ENCODE assay signal across 1 cellular context in the genomic region with DNA sequence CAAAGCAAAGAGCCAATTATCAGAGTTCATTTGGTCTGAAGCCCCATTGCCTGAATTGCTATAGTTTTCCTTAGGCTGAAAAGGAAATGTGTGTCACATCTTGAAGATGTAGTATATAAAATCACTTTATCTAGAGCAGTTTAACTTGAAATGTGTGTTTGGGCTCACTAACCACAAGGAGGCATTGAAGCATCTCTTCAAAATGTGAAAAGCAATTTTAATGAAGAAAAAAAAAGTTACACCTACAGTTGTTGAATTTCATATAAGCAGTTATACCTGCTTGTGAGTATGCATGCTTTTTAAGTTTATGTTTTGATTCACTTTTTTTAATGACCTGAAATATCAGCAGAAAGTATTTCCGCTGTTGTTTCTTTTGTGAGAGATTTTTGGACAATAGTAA.
TF ChIP-seq lines count a peak whose summit lies in the region.

No MANE protein-coding gene starts in this region.

TF ChIP-seq in SK-N-SH treated with all-trans-retinoic acid at 6 μM for 48 hours, 23 proteins besides CTCF, POLR2A, EP300 and RAD21 (continued from another document):
- TF ChIP-seq, protein P1, sequence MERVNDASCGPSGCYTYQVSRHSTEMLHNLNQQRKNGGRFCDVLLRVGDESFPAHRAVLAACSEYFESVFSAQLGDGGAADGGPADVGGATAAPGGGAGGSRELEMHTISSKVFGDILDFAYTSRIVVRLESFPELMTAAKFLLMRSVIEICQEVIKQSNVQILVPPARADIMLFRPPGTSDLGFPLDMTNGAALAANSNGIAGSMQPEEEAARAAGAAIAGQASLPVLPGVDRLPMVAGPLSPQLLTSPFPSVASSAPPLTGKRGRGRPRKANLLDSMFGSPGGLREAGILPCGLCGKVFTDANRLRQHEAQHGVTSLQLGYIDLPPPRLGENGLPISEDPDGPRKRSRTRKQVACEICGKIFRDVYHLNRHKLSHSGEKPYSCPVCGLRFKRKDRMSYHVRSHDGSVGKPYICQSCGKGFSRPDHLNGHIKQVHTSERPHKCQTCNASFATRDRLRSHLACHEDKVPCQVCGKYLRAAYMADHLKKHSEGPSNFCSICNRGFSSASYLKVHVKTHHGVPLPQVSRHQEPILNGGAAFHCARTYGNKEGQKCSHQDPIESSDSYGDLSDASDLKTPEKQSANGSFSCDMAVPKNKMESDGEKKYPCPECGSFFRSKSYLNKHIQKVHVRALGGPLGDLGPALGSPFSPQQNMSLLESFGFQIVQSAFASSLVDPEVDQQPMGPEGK (CRISPR knock-in tag; IDR thresholded peaks at IDR 0.05; ENCODE audit: borderline replicate concordance), result no peak
- no peak for TF ChIP-seq GLIS3 (CRISPR knock-in tag; IDR thresholded peaks at IDR 0.05)
- TF ChIP-seq, protein P2, sequence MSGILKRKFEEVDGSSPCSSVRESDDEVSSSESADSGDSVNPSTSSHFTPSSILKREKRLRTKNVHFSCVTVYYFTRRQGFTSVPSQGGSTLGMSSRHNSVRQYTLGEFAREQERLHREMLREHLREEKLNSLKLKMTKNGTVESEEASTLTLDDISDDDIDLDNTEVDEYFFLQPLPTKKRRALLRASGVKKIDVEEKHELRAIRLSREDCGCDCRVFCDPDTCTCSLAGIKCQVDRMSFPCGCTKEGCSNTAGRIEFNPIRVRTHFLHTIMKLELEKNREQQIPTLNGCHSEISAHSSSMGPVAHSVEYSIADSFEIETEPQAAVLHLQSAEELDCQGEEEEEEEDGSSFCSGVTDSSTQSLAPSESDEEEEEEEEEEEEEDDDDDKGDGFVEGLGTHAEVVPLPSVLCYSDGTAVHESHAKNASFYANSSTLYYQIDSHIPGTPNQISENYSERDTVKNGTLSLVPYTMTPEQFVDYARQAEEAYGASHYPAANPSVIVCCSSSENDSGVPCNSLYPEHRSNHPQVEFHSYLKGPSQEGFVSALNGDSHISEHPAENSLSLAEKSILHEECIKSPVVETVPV (CRISPR knock-in tag; IDR thresholded peaks at IDR 0.05), result no peak
- no peak for TF ChIP-seq ISL1 (CRISPR knock-in tag; IDR thresholded peaks at IDR 0.05)
- TF ChIP-seq, protein P3, sequence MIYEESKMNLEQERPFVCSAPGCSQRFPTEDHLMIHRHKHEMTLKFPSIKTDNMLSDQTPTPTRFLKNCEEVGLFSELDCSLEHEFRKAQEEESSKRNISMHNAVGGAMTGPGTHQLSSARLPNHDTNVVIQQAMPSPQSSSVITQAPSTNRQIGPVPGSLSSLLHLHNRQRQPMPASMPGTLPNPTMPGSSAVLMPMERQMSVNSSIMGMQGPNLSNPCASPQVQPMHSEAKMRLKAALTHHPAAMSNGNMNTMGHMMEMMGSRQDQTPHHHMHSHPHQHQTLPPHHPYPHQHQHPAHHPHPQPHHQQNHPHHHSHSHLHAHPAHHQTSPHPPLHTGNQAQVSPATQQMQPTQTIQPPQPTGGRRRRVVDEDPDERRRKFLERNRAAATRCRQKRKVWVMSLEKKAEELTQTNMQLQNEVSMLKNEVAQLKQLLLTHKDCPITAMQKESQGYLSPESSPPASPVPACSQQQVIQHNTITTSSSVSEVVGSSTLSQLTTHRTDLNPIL (CRISPR knock-in tag; IDR thresholded peaks at IDR 0.05; ENCODE audit: low read depth), result no peak
- TF ChIP-seq ARNTL (CRISPR knock-in tag; IDR thresholded peaks at IDR 0.05; ENCODE audit: borderline replicate concordance, low read depth), result no peak
- no peak for TF ChIP-seq OSR1 (CRISPR knock-in tag; IDR thresholded peaks at IDR 0.05)
- no peak for TF ChIP-seq ZNF565 (CRISPR knock-in tag; conservative IDR thresholded peaks at IDR 0.05; ENCODE audit: low read depth)
